Comparison of ENCODE assay signal across 2 cellular contexts in the genomic region with DNA sequence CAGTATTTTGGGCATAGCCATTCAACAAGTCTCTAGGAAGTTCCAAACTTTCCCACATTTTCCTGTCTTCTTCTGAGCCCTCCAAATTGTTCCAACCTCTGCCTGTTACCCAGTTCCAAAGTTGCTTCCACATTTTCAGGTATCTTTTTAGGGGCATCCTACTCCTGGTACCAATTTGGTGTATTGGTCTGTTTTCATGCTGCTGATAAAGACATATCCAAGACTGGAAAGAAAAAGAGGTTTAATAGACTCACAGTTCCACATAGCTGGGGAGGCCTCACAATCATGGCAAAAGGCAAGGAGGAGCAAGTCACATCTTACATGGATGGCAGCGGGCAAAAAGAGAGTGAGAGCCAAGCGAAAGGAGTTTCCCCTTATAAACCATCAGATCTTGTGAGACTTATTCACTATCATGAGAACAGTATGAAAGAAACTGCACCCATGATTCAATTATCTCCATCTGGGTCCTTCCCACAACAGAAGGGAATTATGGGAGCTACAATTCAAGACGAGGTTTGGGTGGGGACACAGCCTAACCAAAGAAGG. TPM values are rescaled to one million over a fixed set of nuclear protein-coding genes. Genes with fewer than 3 reads are reported as not detected.
"Had no signal": no experiment of that assay in that cellular context is flagged by ENCODE, and none has a peak within 500 bp of the region (broad histone marks: within the 10 kb centered on the region; RNA-seq: fewer than 3 reads in every experiment).

No MANE protein-coding gene starts in this region.

RNA-seq across cellular contexts. Expression of a gene that starts 43.1 kb away (rescaled TPM):
- total RNA-seq: G401, GM12878 had no signal
- polyA plus RNA-seq: GM12878 had no signal
